In the genomic region with DNA sequence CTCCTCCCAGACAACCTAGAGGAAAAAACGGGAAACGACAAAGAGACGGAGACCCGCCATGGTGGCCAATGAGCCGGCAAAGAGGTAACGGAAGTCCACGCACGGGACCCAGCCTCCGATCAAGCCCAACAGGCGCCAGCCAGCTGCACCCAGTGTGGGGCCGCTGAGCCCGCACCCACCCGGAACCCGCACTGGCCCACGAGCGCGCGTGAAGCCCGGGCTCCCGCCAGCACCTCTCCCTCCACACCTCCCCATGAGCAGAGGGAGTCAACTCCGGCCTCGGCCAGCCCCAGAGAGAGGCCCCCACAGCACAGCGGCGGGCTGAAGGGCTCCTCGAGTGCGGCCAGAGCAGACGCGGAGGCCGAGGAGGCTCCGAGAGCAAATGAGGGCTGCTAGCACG, we compare ENCODE assay signal across 29 cellular contexts.
"Had no signal": no experiment of that assay in that cellular context is flagged by ENCODE, and none has a peak within 500 bp of the region (broad histone marks: within the 10 kb centered on the region; RNA-seq: fewer than 3 reads in every experiment).

No MANE protein-coding gene starts in this region.

- H3K4me3 Mint-ChIP-seq: natural killer cell treated with Interleukin-12 subunit alpha and Interleukin-12 subunit beta and Interleukin-15 and Interleukin-18, amount 100 ng/mL, for 72 hours; nephron progenitor cell; neural crest cell; stimulated activated memory B cell treated with anti-CD40 and anti-IgM and Interleukin-4, amounts not matched to agents 10 μg/mL and 1 μg/mL and 100 μg/mL, for 72 hours; type B pancreatic cell had no signal

- H3K4me1 ChIP-seq: pancreas, psoas muscle, right lobe of liver, sigmoid colon, suprapubic skin, testis, transverse colon, upper lobe of right lung, uterus had no signal

- H3K9me3 Mint-ChIP-seq: naive thymus-derived CD8-positive, alpha-beta T cell; natural killer cell treated with Interleukin-12 subunit alpha and Interleukin-12 subunit beta and Interleukin-15 and Interleukin-18, amount 100 ng/mL, for 72 hours; stimulated activated memory B cell treated with anti-CD40 and anti-IgM and Interleukin-4, amounts not matched to agents 10 μg/mL and 1 μg/mL and 100 μg/mL, for 72 hours; stimulated activated naive CD8-positive, alpha-beta T cell treated with anti-CD3 and anti-CD28 coated beads, Interleukin-15, amount 100 ng/mL, for 72 hours; type B pancreatic cell had no signal

- H3K36me3 ChIP-seq: neutrophil, pancreas, right lobe of liver, sigmoid colon, suprapubic skin, tibial artery, transverse colon, upper lobe of right lung, uterus had no signal

- H3K4me3 ChIP-seq: pancreas, psoas muscle, right lobe of liver, sigmoid colon, suprapubic skin, testis, tibial artery, transverse colon, upper lobe of right lung, uterus had no signal

- FAIRE-seq: pancreas, small intestine had no signal

- H3K27me3 Mint-ChIP-seq: stimulated activated memory B cell treated with anti-CD40 and anti-IgM and Interleukin-4, amounts not matched to agents 10 μg/mL and 1 μg/mL and 100 μg/mL, for 72 hours; type B pancreatic cell had no signal

- H3K4me1 Mint-ChIP-seq: stimulated activated naive CD8-positive, alpha-beta T cell treated with anti-CD3 and anti-CD28 coated beads, Interleukin-15, amount 100 ng/mL, for 72 hours had no signal

- DNase-seq: naive thymus-derived CD8-positive, alpha-beta T cell; nephron progenitor cell; nucleus accumbens; psoas muscle; right lobe of liver; sigmoid colon; small intestine; stimulated activated CD4-positive, alpha-beta T cell treated with anti-CD3 and anti-CD28 coated beads, Interleukin-12 subunit alpha, Interleukin-12 subunit beta, amount 100 ng/mL, for 4 hours; stimulated activated CD4-positive, alpha-beta T cell treated with anti-CD3 and anti-CD28 coated beads, Interleukin-1b, Interleukin-23, amount 100 ng/mL, for 48 hours; stimulated activated CD4-positive, alpha-beta T cell treated with anti-CD3 and anti-CD28 coated beads, Interleukin-4, amount 100 ng/mL, for 1 hour; stimulated activated CD4-positive, alpha-beta T cell treated with anti-CD3 and anti-CD28 coated beads, Interleukin-4, amount 100 ng/mL, for 4 hours; stimulated activated CD8-positive, alpha-beta memory T cell treated with anti-CD3 and anti-CD28 coated beads, Interleukin-4, amount 100 ng/mL, for 48 hours; stimulated activated naive CD4-positive, alpha-beta T cell; stimulated activated naive CD8-positive, alpha-beta T cell treated with anti-CD3 and anti-CD28 coated beads, Interleukin-15, amount 100 ng/mL, for 72 hours; stimulated activated naive CD8-positive, alpha-beta T cell treated with anti-CD3 and anti-CD28 coated beads, Interleukin-15, Interleukin-2, amounts not matched to agents 100 U/mL and 50 U/mL, for 24 hours; substantia nigra; tibial artery; transverse colon; upper lobe of right lung; uterus had no signal

- ATAC-seq: naive thymus-derived CD8-positive, alpha-beta T cell; natural killer cell treated with Interleukin-12 subunit alpha and Interleukin-12 subunit beta and Interleukin-15 and Interleukin-18, amount 100 ng/mL, for 72 hours; pancreas; psoas muscle; right cardiac atrium; stimulated activated memory B cell treated with anti-CD40 and anti-IgM and Interleukin-4, amounts not matched to agents 10 μg/mL and 1 μg/mL and 100 μg/mL, for 72 hours; stimulated activated naive CD8-positive, alpha-beta T cell treated with anti-CD3 and anti-CD28 coated beads, Interleukin-15, amount 100 ng/mL, for 72 hours; stimulated activated naive CD8-positive, alpha-beta T cell treated with anti-CD3 and anti-CD28 coated beads, Interleukin-15, Interleukin-2, amounts not matched to agents 100 U/mL and 50 U/mL, for 24 hours; upper lobe of right lung had no signal

- H3K27ac ChIP-seq: neutrophil, pancreas, psoas muscle, right lobe of liver, sigmoid colon, suprapubic skin, testis, tibial artery, transverse colon, upper lobe of right lung, uterus had no signal

- H3K36me3 Mint-ChIP-seq: naive thymus-derived CD8-positive, alpha-beta T cell; natural killer cell treated with Interleukin-12 subunit alpha and Interleukin-12 subunit beta and Interleukin-15 and Interleukin-18, amount 100 ng/mL, for 72 hours; stimulated activated memory B cell treated with anti-CD40 and anti-IgM and Interleukin-4, amounts not matched to agents 10 μg/mL and 1 μg/mL and 100 μg/mL, for 72 hours; type B pancreatic cell had no signal

- H3K9me3 ChIP-seq: neutrophil, pancreas, psoas muscle, right lobe of liver, sigmoid colon, suprapubic skin, testis, tibial artery, transverse colon, upper lobe of right lung, uterus had no signal

- H3K27ac Mint-ChIP-seq: naive thymus-derived CD8-positive, alpha-beta T cell; natural killer cell treated with Interleukin-12 subunit alpha and Interleukin-12 subunit beta and Interleukin-15 and Interleukin-18, amount 100 ng/mL, for 72 hours; nephron progenitor cell; stimulated activated memory B cell treated with anti-CD40 and anti-IgM and Interleukin-4, amounts not matched to agents 10 μg/mL and 1 μg/mL and 100 μg/mL, for 72 hours; stimulated activated naive CD8-positive, alpha-beta T cell treated with anti-CD3 and anti-CD28 coated beads, Interleukin-15, amount 100 ng/mL, for 72 hours; type B pancreatic cell had no signal

- H3K27me3 ChIP-seq: right lobe of liver, sigmoid colon, suprapubic skin, testis, tibial artery, transverse colon, upper lobe of right lung, uterus had no signal
